In genomic region chr6:153150767-153151440, GRCh38 we compare ENCODE assay signal across 14 cellular contexts. TPM values are rescaled to one million over a fixed set of nuclear protein-coding genes. Genes with fewer than 3 reads are reported as not detected.
A peak's percentile ranks its signal among the peaks of the same experiment; 100 is the strongest.
DNase-seq lines count a peak whose midpoint lies in the region; ATAC-seq and TF ChIP-seq lines count a peak whose summit lies in the region.
"Had no signal": no experiment of that assay in that cellular context is flagged by ENCODE, and none has a peak within 500 bp of the region (broad histone marks: within the 10 kb centered on the region; RNA-seq: fewer than 3 reads in every experiment).

No MANE protein-coding gene starts in this region.

- peaks cover 11% of the 10 kb centered on the region for H3K27me3 Mint-ChIP-seq in chondrocyte (ENCODE audit: low read depth)
- H3K27me3 Mint-ChIP-seq: activated naive CD4-positive, alpha-beta T cell treated with anti-CD3 and anti-CD28 coated beads, Interleukin-2, amount 50 U/mL, for 24 hours had no signal

- intact Hi-C loops in testis (cut with DNase I; ENCODE audit: low total_unique reads), result no loop called here

- no peak for ATAC-seq in HG03342 (IDR thresholded peaks at IDR 0.05; ENCODE audit: unreplicated experiment)
- ATAC-seq: A549 had no signal

- H3K27ac ChIP-seq in testis, result no peak overlapping the region
- H3K27ac ChIP-seq: A549, pancreas had no signal

- DNase-seq in NCI-H2227 (lab: John Stamatoyannopoulos, UW; ENCODE audit: unreplicated experiment) (peak; percentile 6), NCI-H2227 treated with DMSO at 0.1 percent for 48 hours (lab: John Stamatoyannopoulos, UW) (no peak), NCI-H748 treated with DMSO at 0.1 percent for 48 hours (lab: John Stamatoyannopoulos, UW) (peak; percentile 73), testis (no peak), HK-2 (ENCODE audit: unreplicated experiment) (no peak), chondrocyte (ENCODE audit: low spot score) (no peak)
- DNase-seq: hippocampal formation, pancreas had no signal

- peaks cover 3% of the 10 kb centered on the region for H3K4me1 Mint-ChIP-seq in chondrocyte (ENCODE audit: low read depth)
- H3K4me1 Mint-ChIP-seq: activated naive CD4-positive, alpha-beta T cell treated with anti-CD3 and anti-CD28 coated beads, Interleukin-2, amount 50 U/mL, for 24 hours had no signal

- H3K9me3 Mint-ChIP-seq in chondrocyte (ENCODE audit: low read depth), result peaks cover 16% of the 10 kb centered on the region
- H3K9me3 Mint-ChIP-seq: activated naive CD4-positive, alpha-beta T cell treated with anti-CD3 and anti-CD28 coated beads, Interleukin-2, amount 50 U/mL, for 24 hours; T-helper 2 cell treated with Interferon-gamma antibody and Interleukin-4, amounts not matched to agents 5 μg/mL and 100 μg/mL, for 36 hours had no signal

- peak overlapping the region; percentile 85 for H3K9ac ChIP-seq in endocrine pancreas (ENCODE audit: control insufficient read depth, insufficient read depth, low read length)

- no peak for TF ChIP-seq CTCF in testis (IDR thresholded peaks at IDR 0.05)
- TF ChIP-seq CTCF in chondrocyte (IDR thresholded peaks at IDR 0.05), result no peak

- TF ChIP-seq POLR2A in testis (IDR thresholded peaks at IDR 0.05), result no peak

- H3K9me3 ChIP-seq in endocrine pancreas (ENCODE audit: control insufficient read depth, low read length), result no peaks in the 10 kb centered on the region
- no peaks in the 10 kb centered on the region for H3K9me3 ChIP-seq in testis
- H3K9me3 ChIP-seq: A549, pancreas had no signal

- peaks cover 3% of the 10 kb centered on the region for H3K36me3 Mint-ChIP-seq in chondrocyte (ENCODE audit: low read depth)
- H3K36me3 Mint-ChIP-seq: activated naive CD4-positive, alpha-beta T cell treated with anti-CD3 and anti-CD28 coated beads, Interleukin-2, amount 50 U/mL, for 24 hours had no signal

- H3K4me3 ChIP-seq in endocrine pancreas (ENCODE audit: control insufficient read depth, insufficient read depth, low read length), result peak overlapping the region; percentile 74
- H3K4me3 ChIP-seq in testis, result peak overlapping the region; percentile 30 to 37
- H3K4me3 ChIP-seq: A549, lung, pancreas had no signal

- WGBS in testis, 2 donors, result 51 to 63% methylated on average over 20 of the region's 20 CpGs

- H3K36me3 ChIP-seq in endocrine pancreas (ENCODE audit: control insufficient read depth, insufficient read depth, low read length) (no peaks in the 10 kb centered on the region), testis (ENCODE audit: low read depth, missing control alignments) (no peaks in the 10 kb centered on the region)
- H3K36me3 ChIP-seq: pancreas had no signal

- H3K27ac Mint-ChIP-seq in chondrocyte (ENCODE audit: unreplicated experiment), result no peak overlapping the region
- H3K27ac Mint-ChIP-seq: activated naive CD4-positive, alpha-beta T cell treated with anti-CD3 and anti-CD28 coated beads, Interleukin-2, amount 50 U/mL, for 24 hours; T-helper 2 cell treated with Interferon-gamma antibody and Interleukin-4, amounts not matched to agents 5 μg/mL and 100 μg/mL, for 36 hours had no signal

- no peaks in the 10 kb centered on the region for H3K27me3 ChIP-seq in endocrine pancreas (ENCODE audit: control insufficient read depth, insufficient read depth, low read length)
- no peaks in the 10 kb centered on the region for H3K27me3 ChIP-seq in testis
- H3K27me3 ChIP-seq: pancreas had no signal

- no peak overlapping the region for H3K4me3 Mint-ChIP-seq in chondrocyte (ENCODE audit: unreplicated experiment)
- H3K4me3 Mint-ChIP-seq: activated naive CD4-positive, alpha-beta T cell treated with anti-CD3 and anti-CD28 coated beads, Interleukin-2, amount 50 U/mL, for 24 hours; T-helper 2 cell treated with Interferon-gamma antibody and Interleukin-4, amounts not matched to agents 5 μg/mL and 100 μg/mL, for 36 hours had no signal

- peaks cover 5% of the 10 kb centered on the region for H3K4me1 ChIP-seq in endocrine pancreas (ENCODE audit: control insufficient read depth, insufficient read depth, low read length)
- H3K4me1 ChIP-seq in testis, result no peaks in the 10 kb centered on the region
- H3K4me1 ChIP-seq: A549, pancreas had no signal

RNA-seq across cellular contexts. Expression of gene RGS17, which starts 19.8 kb away (rescaled TPM):
- total RNA-seq in testis (1 to 10 TPM; 3.1 to 4.5 TPM), chondrocyte (1.5 to 2.2 TPM (median 1.8 TPM) in 3 replicates)
- 0.65 TPM for polyA plus RNA-seq in testis (ENCODE audit: insufficient read depth, low read depth, low replicate concordance)

Comparison
In these comparisons a context has a peak if more than half of its experiments do, and no peak if none do; other contexts are left out.
1. DNase-seq: peak in NCI-H2227 (single experiment) and NCI-H748 treated with DMSO at 0.1 percent for 48 hours (single experiment); none in NCI-H2227 treated with DMSO at 0.1 percent for 48 hours (single experiment), testis (single experiment), HK-2 (single experiment) and chondrocyte (single experiment).